Comparison of ENCODE assay signal across 11 cellular contexts in genomic region chr7:139857791-139858190, GRCh38. TPM values are rescaled to one million over a fixed set of nuclear protein-coding genes. Genes with fewer than 3 reads are reported as not detected.
DNase-seq lines count a peak whose midpoint lies in the region; ATAC-seq and TF ChIP-seq lines count a peak whose summit lies in the region.
"Had no signal": no experiment of that assay in that cellular context is flagged by ENCODE, and none has a peak within 500 bp of the region (broad histone marks: within the 10 kb centered on the region; RNA-seq: fewer than 3 reads in every experiment).

No MANE protein-coding gene starts in this region.

- H3K36me3 Mint-ChIP-seq in CD14-positive monocyte (peaks cover 49 to 55% of the 10 kb centered on the region in 2 donors), WTC11 (no peaks in the 10 kb centered on the region), immature natural killer cell (peaks cover 0 to 14% (median 0%) of the 10 kb centered on the region in 3 donors), osteocyte (ENCODE audit: unreplicated experiment) (no peaks in the 10 kb centered on the region)
- H3K36me3 Mint-ChIP-seq: CD4-positive, CD25-positive, alpha-beta regulatory T cell; CD8-positive, alpha-beta memory T cell had no signal

- no peak for ATAC-seq in WTC11

- POLR2A ChIA-PET in WTC11 (lab: Charles Lee), result interaction anchor here (0.7 kb wide), 1 partner anchor 309 kb away, joined by 4 read pairs; no protein-coding TSS in a partner anchor

- H3K9me3 Mint-ChIP-seq in CD14-positive monocyte (peaks cover 0 to 9% (median 2%) of the 10 kb centered on the region in 7 donors), WTC11 (no peaks in the 10 kb centered on the region; the same call in 1 of the 2 replicates), immature natural killer cell (no peaks in the 10 kb centered on the region), osteocyte (ENCODE audit: unreplicated experiment) (no peaks in the 10 kb centered on the region)
- H3K9me3 Mint-ChIP-seq: CD8-positive, alpha-beta memory T cell had no signal

- peaks cover 88% of the 10 kb centered on the region for H3K4me1 Mint-ChIP-seq in CD14-positive monocyte
- peaks cover 8% of the 10 kb centered on the region for H3K4me1 Mint-ChIP-seq in WTC11
- peaks cover 87 to 93% of the 10 kb centered on the region in 2 donors for H3K4me1 Mint-ChIP-seq in immature natural killer cell
- H3K4me1 Mint-ChIP-seq in osteocyte (ENCODE audit: unreplicated experiment), result no peaks in the 10 kb centered on the region

- H3K4me3 Mint-ChIP-seq in CD14-positive monocyte (no peak overlapping the region), WTC11 (no peak overlapping the region), immature natural killer cell (peak overlapping the region in 1 of 5 donors; percentile 3), osteocyte (ENCODE audit: unreplicated experiment) (no peak overlapping the region)
- H3K4me3 Mint-ChIP-seq: B cell; CD8-positive, alpha-beta memory T cell had no signal

- H3K27ac Mint-ChIP-seq in CD14-positive monocyte (peak overlapping the region in 4 of 7 donors; percentile 13 to 95 (median 68)), WTC11 (no peak overlapping the region), immature natural killer cell (peak overlapping the region; percentile 72 to 91 (median 89)), osteocyte (ENCODE audit: unreplicated experiment) (no peak overlapping the region)
- H3K27ac Mint-ChIP-seq: B cell; CD4-positive, CD25-positive, alpha-beta regulatory T cell had no signal

- TF ChIP-seq CTCF in CD14-positive monocyte (IDR thresholded peaks at IDR 0.05), result no peak
- no peak for TF ChIP-seq CTCF in WTC11 (IDR thresholded peaks at IDR 0.05)
- no peak for TF ChIP-seq CTCF in osteocyte (IDR thresholded peaks at IDR 0.05)

- DNase-seq in CD14-positive monocyte (ENCODE audit: low spot score), result no peak
- no peak for DNase-seq in WTC11 (ENCODE audit: low spot score)
- DNase-seq in immature natural killer cell, result no peak
- DNase-seq in osteocyte (ENCODE audit: extremely low spot score, unreplicated experiment), result peak; percentile 54
- DNase-seq in NCI-H128 (lab: John Stamatoyannopoulos, UW; ENCODE audit: unreplicated experiment), result no peak
- DNase-seq in COR-L47 (lab: John Stamatoyannopoulos, UW), result no peak
- DNase-seq: Caco-2; CD4-positive, CD25-positive, alpha-beta regulatory T cell; CD8-positive, alpha-beta memory T cell; GM23248 had no signal

- CTCF ChIA-PET in WTC11 (lab: Charles Lee), result no interaction called here

- H3K27me3 Mint-ChIP-seq in CD14-positive monocyte (ENCODE audit: low read depth in 3 of 3) (peaks cover 0 to 4% (median 0%) of the 10 kb centered on the region in 3 donors), WTC11 (ENCODE audit: low read depth) (no peaks in the 10 kb centered on the region; the same call in 1 of the 2 replicates), immature natural killer cell (ENCODE audit: low read depth in 3 of 3) (peaks cover 2 to 3% (median 2%) of the 10 kb centered on the region in 3 donors), osteocyte (ENCODE audit: unreplicated experiment) (peaks cover 10% of the 10 kb centered on the region)
- H3K27me3 Mint-ChIP-seq: B cell had no signal

- intact Hi-C loops in CD14-positive monocyte (cut with micrococcal nuclease), result loop anchor here in 1 of 2 donors (5.0 kb wide), 2 partner anchors 45 to 80 kb away; partner anchors contain the start of gene HIPK2

TF ChIP-seq in WTC11, 78 proteins besides CTCF, POLR2A, EP300 and RAD21:
- TF ChIP-seq ZNF121 (CRISPR knock-in tag; IDR thresholded peaks at IDR 0.05), result 0 out of 2 replicates have a peak, but pooled peaks have one; percentile 39
- no peak for TF ChIP-seq SOX15 (CRISPR knock-in tag; IDR thresholded peaks at IDR 0.05)
- TF ChIP-seq MLX (CRISPR knock-in tag; IDR thresholded peaks at IDR 0.05), result no peak
TF ChIP-seq in WTC11: peak in this region for 1.

RNA-seq across cellular contexts. Expression of gene TBXAS1, which starts 28.7 kb away (rescaled TPM):
- polyA plus RNA-seq in CD14-positive monocyte, result 100 to 1,000 TPM; 289 to 298 TPM
- total RNA-seq in WTC11 (2021), result 0.82 to 2.6 TPM (median 2.3 TPM) in 3 replicates
- 10 to 100 TPM; 59.6 to 93.3 (median 68.7) TPM for polyA plus RNA-seq in immature natural killer cell
- 2.9 and 3.5 TPM in 2 replicates for total RNA-seq in osteocyte
- total RNA-seq: GM23248 had no signal

Comparison
In these comparisons a context has a peak if more than half of its experiments do, and no peak if none do; other contexts are left out.
1. H3K27ac Mint-ChIP-seq: peak in CD14-positive monocyte (4 of 7) and immature natural killer cell (6 of 6); none in WTC11 (single experiment) and osteocyte (single experiment).